In genomic region chr19:14135355-14135754, GRCh38 we compare ENCODE assay signal across 1 cellular context.
A peak's percentile ranks its signal among the peaks of the same experiment; 100 is the strongest.
TF ChIP-seq lines count a peak whose summit lies in the region.

No MANE protein-coding gene starts in this region.

TF ChIP-seq in K562, 482 proteins besides CTCF, POLR2A, EP300 and RAD21:
- TF ChIP-seq GATAD2A (IDR thresholded peaks at IDR 0.05) (0 out of 2 replicates have a peak, but pooled peaks have one; percentile 56), HCFC1 (IDR thresholded peaks at IDR 0.05; ENCODE audit: low read depth, low read length) (no peak), SRSF3 (IDR thresholded peaks at IDR 0.05; ENCODE audit: insufficient read depth, low read length) (no peak), LCOR (CRISPR knock-in tag; IDR thresholded peaks at IDR 0.05) (no peak), EGR1 (conservative IDR thresholded peaks at IDR 0.05) (0 out of 2 replicates have a peak, but pooled peaks have one; percentile 15), SP2 (IDR thresholded peaks at IDR 0.05; ENCODE audit: extremely low read depth, low read depth, low read length, poor library complexity, severe bottlenecking) (no peak)
